8 cellular contexts compared by ENCODE assay signal in genomic region chr16:89973654-89974335, GRCh38. TPM values are rescaled to one million over a fixed set of nuclear protein-coding genes. Genes with fewer than 3 reads are reported as not detected.
DNase-seq lines count a peak whose midpoint lies in the region; ATAC-seq and TF ChIP-seq lines count a peak whose summit lies in the region.

No MANE protein-coding gene starts in this region.

- peak overlapping the region; percentile 71 for H3K4me2 ChIP-seq in neural cell (ENCODE audit: low read length)

- peaks cover under 1 to 16% of the 10 kb centered on the region in 2 donors for H3K36me3 Mint-ChIP-seq in CD4-positive, alpha-beta memory T cell

- no peak for TF ChIP-seq EP300 in neural cell (conservative IDR thresholded peaks at IDR 0.05; ENCODE audit: poor library complexity, severe bottlenecking)

- peak overlapping the region in 5 of 7 donors; percentile 22 to 96 (median 79) for H3K27ac Mint-ChIP-seq in CD4-positive, alpha-beta memory T cell

- H3K36me3 ChIP-seq in CD4-positive, alpha-beta memory T cell (ENCODE audit: insufficient read depth, low read length) = peaks cover 8% of the 10 kb centered on the region
- H3K36me3 ChIP-seq in neural cell (ENCODE audit: insufficient read depth, low read length) = peaks cover 7% of the 10 kb centered on the region

- H3K9me3 Mint-ChIP-seq in CD4-positive, alpha-beta memory T cell = peaks cover 0 to 2% (median 0%) of the 10 kb centered on the region in 8 donors

- CTCF ChIA-PET in CD4-positive, alpha-beta memory T cell (lab: Charles Lee; ENCODE audit: partially characterized antibody) = interaction anchor here (0.8 to 1.0 kb wide), 2 partner anchors 14 to 23 kb away, joined by 3 to 4 read pairs; no protein-coding TSS in a partner anchor

- no peak overlapping the region for H3K27ac ChIP-seq in CD4-positive, alpha-beta memory T cell (ENCODE audit: low read depth, low read length)
- H3K27ac ChIP-seq in coronary artery = no peak overlapping the region
- no peak overlapping the region for H3K27ac ChIP-seq in neural cell (ENCODE audit: low read length)

- H4K20me1 ChIP-seq in neural cell (ENCODE audit: insufficient read depth) = no peaks in the 10 kb centered on the region

- H3K27me3 Mint-ChIP-seq in CD4-positive, alpha-beta memory T cell = no peaks in the 10 kb centered on the region

- H3F3A ChIP-seq in neural cell (ENCODE audit: insufficient read depth, low read length, poor library complexity, severe bottlenecking) = no peaks in the 10 kb centered on the region

- H3K9ac ChIP-seq in neural cell (ENCODE audit: low read length) = peak overlapping the region; percentile 96

- no peak for TF ChIP-seq RAD21 in neural cell (conservative IDR thresholded peaks at IDR 0.05)

- H3K9me2 ChIP-seq in neural cell (ENCODE audit: insufficient read depth, low read length) = no peaks in the 10 kb centered on the region

- POLR2A ChIA-PET in CD4-positive, alpha-beta memory T cell (lab: Charles Lee; ENCODE audit: partially characterized antibody) = interaction anchor here (1.0 to 2.8 kb wide), 2 partner anchors 45 to 100 kb away, joined by 3 to 8 read pairs; partner anchors contain the start of genes DBNDD1 and TCF25

- DNase-seq in CD4-positive, alpha-beta memory T cell = no peak
- DNase-seq in LNCaP clone FGC (ENCODE audit: low read depth) (no peak), coronary artery (ENCODE audit: low spot score) (no peak), hippocampal formation (lab: John Stamatoyannopoulos, UW) (no peak)

- TF ChIP-seq CTCF in LNCaP clone FGC (IDR thresholded peaks at IDR 0.05; ENCODE audit: control insufficient read depth, extremely low read depth, insufficient read depth) = no peak
- no peak for TF ChIP-seq CTCF in coronary artery (IDR thresholded peaks at IDR 0.05)
- TF ChIP-seq CTCF in neural cell (IDR thresholded peaks at IDR 0.05; ENCODE audit: poor library complexity, severe bottlenecking) = no peak

- H3K27me3 ChIP-seq in CD4-positive, alpha-beta memory T cell (ENCODE audit: insufficient read depth, low read length) = no peaks in the 10 kb centered on the region
- no peaks in the 10 kb centered on the region for H3K27me3 ChIP-seq in neural cell (ENCODE audit: insufficient read depth, low read depth, low read length)

- H3K4me3 Mint-ChIP-seq in CD4-positive, alpha-beta memory T cell = peak overlapping the region; percentile 98 to 99 (median 98)

- H2AFZ ChIP-seq in neural cell (ENCODE audit: low read depth, low read length) = no peak overlapping the region

- H3K9me3 ChIP-seq in CD4-positive, alpha-beta memory T cell (ENCODE audit: control insufficient read depth in 1 of 2, low read length in 2 of 2) = no peaks in the 10 kb centered on the region
- H3K9me3 ChIP-seq in neural cell (ENCODE audit: low read length) = no peaks in the 10 kb centered on the region

- H3K4me3 ChIP-seq in CD4-positive, alpha-beta memory T cell (ENCODE audit: low read length in 2 of 2) = peak overlapping the region in 1 of 2 donors; percentile 92
- H3K4me3 ChIP-seq in LNCaP clone FGC (ENCODE audit: low read depth, low read length) = peak overlapping the region; percentile 72
- H3K4me3 ChIP-seq in coronary artery = peak overlapping the region; percentile 97
- peak overlapping the region; percentile 98 for H3K4me3 ChIP-seq in neural cell (ENCODE audit: low read length)

- peaks cover 20 to 48% (median 32%) of the 10 kb centered on the region in 4 donors for H3K4me1 Mint-ChIP-seq in CD4-positive, alpha-beta memory T cell

- ATAC-seq in GM18873 (IDR thresholded peaks at IDR 0.05; ENCODE audit: low FRiP score, unreplicated experiment) (no peak), HG02798 (IDR thresholded peaks at IDR 0.05; ENCODE audit: poor library complexity, unreplicated experiment) (no peak), HG03342 (IDR thresholded peaks at IDR 0.05; ENCODE audit: unreplicated experiment) (no peak)

- intact Hi-C loops in CD4-positive, alpha-beta memory T cell (cut with micrococcal nuclease) = no loop called here

- H3K79me2 ChIP-seq in neural cell (replicated peaks; ENCODE audit: insufficient read depth, low read length) = peaks cover 38% of the 10 kb centered on the region

- H3K4me1 ChIP-seq in CD4-positive, alpha-beta memory T cell (ENCODE audit: insufficient read depth, low read length) = peaks cover 40% of the 10 kb centered on the region

TF ChIP-seq in neural cell, 6 proteins besides CTCF, POLR2A, EP300 and RAD21:
- TF ChIP-seq TAF1 (IDR thresholded peaks at IDR 0.05; ENCODE audit: low read depth) (no peak), POLR2AphosphoS5 (IDR thresholded peaks at IDR 0.05) (no peak), SMC3 (conservative IDR thresholded peaks at IDR 0.05; ENCODE audit: poor library complexity) (no peak), MXI1 (conservative IDR thresholded peaks at IDR 0.05; ENCODE audit: poor library complexity, severe bottlenecking) (no peak), REST (IDR thresholded peaks at IDR 0.05; ENCODE audit: borderline replicate concordance) (no peak), EZH2 (IDR thresholded peaks at IDR 0.05; ENCODE audit: borderline replicate concordance, insufficient read depth, low read length, poor library complexity, severe bottlenecking) (no peak)

RNA-seq across cellular contexts. Expression of gene DEF8, which starts 25.2 kb away (rescaled TPM):
- total RNA-seq in CD4-positive, alpha-beta memory T cell = 10 to 100 TPM; 45.5 to 46.0 TPM
- polyA plus RNA-seq in CD4-positive, alpha-beta memory T cell = 10 to 100 TPM; 30.7 to 40.6 TPM
- 212 and 213 TPM in 2 replicates for polyA plus RNA-seq in neural cell
- 103 and 113 TPM in 2 replicates for polyA minus RNA-seq in neural cell

RNA-seq across cellular contexts. Expression of gene DBNDD1, which starts 45.5 kb away (rescaled TPM):
- total RNA-seq in CD4-positive, alpha-beta memory T cell = under 1 TPM; 0.61 to 0.73 TPM
- 1 to 10 TPM; 1.2 to 3.7 TPM for polyA plus RNA-seq in CD4-positive, alpha-beta memory T cell
- 15.4 and 18.4 TPM in 2 replicates for polyA plus RNA-seq in neural cell
- polyA minus RNA-seq in neural cell = 18.4 and 19.2 TPM in 2 replicates

RNA-seq across cellular contexts. Expression of gene TUBB3, which starts 50.7 kb away (rescaled TPM):
- under 1 TPM in 1 of 2 experiments, not detected in 1; 0.73 TPM for total RNA-seq in CD4-positive, alpha-beta memory T cell
- polyA plus RNA-seq in CD4-positive, alpha-beta memory T cell = not detected
- 2,442 and 2,885 TPM in 2 replicates for polyA plus RNA-seq in neural cell
- 1,854 and 2,133 TPM in 2 replicates for polyA minus RNA-seq in neural cell

RNA-seq across cellular contexts. Expression of gene MC1R, which starts 55.1 kb away (rescaled TPM):
- 10 to 100 TPM; 12.6 to 13.5 TPM for total RNA-seq in CD4-positive, alpha-beta memory T cell
- polyA plus RNA-seq in CD4-positive, alpha-beta memory T cell = under 1 TPM in 1 of 2 donors, not detected in 1; 0.22 TPM
- 21.3 and 27.6 TPM in 2 replicates for polyA plus RNA-seq in neural cell
- polyA minus RNA-seq in neural cell = 9.3 and 10.3 TPM in 2 replicates

Comparison
In these comparisons a context has a peak if more than half of its experiments do, and no peak if none do; other contexts are left out.
1. RNA of gene TUBB3, which starts 50.7 kb away (polyA plus RNA-seq): 2,442 to 2,885 TPM in neural cell; not detected in CD4-positive, alpha-beta memory T cell; every median in the first group is over 1,000 times any median in the second.